ENCODE assay signal across 33 cellular contexts in genomic region chrX:10794203-10794630, GRCh38.
DNase-seq lines count a peak whose midpoint lies in the region; ATAC-seq and TF ChIP-seq lines count a peak whose summit lies in the region.
"Had no signal": no experiment of that assay in that cellular context is flagged by ENCODE, and none has a peak within 500 bp of the region (broad histone marks: within the 10 kb centered on the region; RNA-seq: fewer than 3 reads in every experiment).

No MANE protein-coding gene starts in this region.

- no peak overlapping the region for H3K56ac ChIP-seq in mesendoderm (ENCODE audit: low read length)

- H2BK120ac ChIP-seq in mesendoderm (ENCODE audit: low read depth, low read length): no peak overlapping the region

- H2BK5ac ChIP-seq in mesendoderm (ENCODE audit: low read length): no peak overlapping the region

- H3K27ac ChIP-seq in mesendoderm (ENCODE audit: low read depth, low read length): no peak overlapping the region
- H3K27ac ChIP-seq: parathyroid adenoma, PC-9, tibial nerve had no signal

- H3K27me3 ChIP-seq in Caco-2 (replicated peaks; ENCODE audit: control insufficient read depth, insufficient read depth, low read length): no peaks in the 10 kb centered on the region
- no peaks in the 10 kb centered on the region for H3K27me3 ChIP-seq in mesendoderm (ENCODE audit: insufficient read depth, low read length, poor library complexity)
- H3K27me3 ChIP-seq: esophagus squamous epithelium, gastroesophageal sphincter had no signal

- H3K18ac ChIP-seq in mesendoderm (ENCODE audit: low read length): no peak overlapping the region

- TF ChIP-seq CTCF in Caco-2 (IDR thresholded peaks at IDR 0.05; ENCODE audit: insufficient read depth in 1 of 2, low read depth in 1 of 2, low read length in 1 of 2, severe bottlenecking in 1 of 2, unreplicated experiment in 1 of 2) (no peak), nephron (IDR thresholded peaks at IDR 0.05; ENCODE audit: unreplicated experiment in 3 of 3) (no peak)

- no peak overlapping the region for H2AK5ac ChIP-seq in mesendoderm (ENCODE audit: low read length)

- no TSS peak for BruUV-seq in Caco-2 (replicated peaks; lab: Mats Ljungman, UMichigan)

- no peak overlapping the region for H4K8ac ChIP-seq in mesendoderm (ENCODE audit: low read depth, low read length)

- H3K23ac ChIP-seq in mesendoderm (ENCODE audit: low read length): no peak overlapping the region

- peaks cover 20% of the 10 kb centered on the region for H3K4me1 Mint-ChIP-seq in Caco-2 (ENCODE audit: low read depth, unreplicated experiment)
- peaks cover 26% of the 10 kb centered on the region for H3K4me1 Mint-ChIP-seq in nephron
- H3K4me1 Mint-ChIP-seq: activated CD4-positive, alpha-beta memory T cell treated with anti-CD3 and anti-CD28 coated beads, Interleukin-2, amount 10 ng/mL, durations not matched to agents 7 days and 5 days; CD4-positive, CD25-positive, alpha-beta regulatory T cell; central memory CD8-positive, alpha-beta T cell; endodermal cell; IgD-negative memory B cell; memory B cell; stimulated activated effector memory CD8-positive, alpha-beta T cell treated with anti-CD3 and anti-CD28 coated beads, Interleukin-12 subunit alpha, Interleukin-12 subunit beta, amount 100 ng/mL, for 72 hours had no signal

- no peak overlapping the region for H2BK15ac ChIP-seq in mesendoderm (replicated peaks; ENCODE audit: low read depth)

- H3K27me3 Mint-ChIP-seq in Caco-2 (ENCODE audit: insufficient read depth, unreplicated experiment) (no peaks in the 10 kb centered on the region), nephron (ENCODE audit: low read depth) (peaks cover 3% of the 10 kb centered on the region)
- H3K27me3 Mint-ChIP-seq: activated CD4-positive, alpha-beta memory T cell treated with anti-CD3 and anti-CD28 coated beads, Interleukin-2, amount 10 ng/mL, durations not matched to agents 7 days and 5 days; CD4-positive, CD25-positive, alpha-beta regulatory T cell; central memory CD8-positive, alpha-beta T cell had no signal

- intact Hi-C loops in Caco-2 (cut with micrococcal nuclease; ENCODE audit: unreplicated experiment): loop anchor here (2.0 kb wide), 1 partner anchor 23 kb away; no protein-coding TSS in a partner anchor

- H3K27ac Mint-ChIP-seq in Caco-2 (ENCODE audit: unreplicated experiment): peak overlapping the region; percentile 3
- peak overlapping the region; percentile 3 to 81 (median 28) for H3K27ac Mint-ChIP-seq in nephron
- H3K27ac Mint-ChIP-seq: activated CD4-positive, alpha-beta memory T cell treated with anti-CD3 and anti-CD28 coated beads, Interleukin-2, amount 10 ng/mL, durations not matched to agents 7 days and 5 days; activated T-helper 1 cell treated with anti-CD3 and anti-CD28 coated beads, Interleukin-12 subunit alpha, Interleukin-12 subunit beta, Interleukin-2, Interleukin-4 antibody, amounts not matched to agents 30 ng/mL and 10 ng/mL and 1 ng/mL, durations not matched to agents 14 hours and 24 hours and 36 hours; CD4-positive, CD25-positive, alpha-beta regulatory T cell; endodermal cell; memory B cell; stimulated activated effector memory CD8-positive, alpha-beta T cell treated with anti-CD3 and anti-CD28 coated beads, Interleukin-12 subunit alpha, Interleukin-12 subunit beta, amount 100 ng/mL, for 72 hours had no signal

- no peak overlapping the region for H3K4me2 ChIP-seq in mesendoderm (ENCODE audit: low read length)
- H3K4me2 ChIP-seq: PC-9 had no signal

- CTCF ChIA-PET in Caco-2 (lab: Charles Lee): no interaction called here

- no peaks in the 10 kb centered on the region for H3K79me2 ChIP-seq in mesendoderm (ENCODE audit: control insufficient read depth, insufficient read depth, low read length)
- H3K79me2 ChIP-seq: parathyroid adenoma had no signal

- no peak overlapping the region for H4K5ac ChIP-seq in mesendoderm (ENCODE audit: low read length)

- no peaks in the 10 kb centered on the region for H3K36me3 ChIP-seq in Caco-2 (ENCODE audit: control insufficient read depth, insufficient read depth, low read length)
- H3K36me3 ChIP-seq in mesendoderm (ENCODE audit: control insufficient read depth, insufficient read depth, low read length): no peaks in the 10 kb centered on the region
- H3K36me3 ChIP-seq: esophagus squamous epithelium, gastroesophageal sphincter, tibial nerve had no signal

- no peak overlapping the region for H3K4ac ChIP-seq in mesendoderm (ENCODE audit: low read depth, low read length)

- WGBS in mesendoderm (ENCODE audit: extremely low coverage, insufficient coverage, low lambda C conversion rate): no CpG with 5 or more reads among the region's 1 CpG

- H3K4me1 ChIP-seq in Caco-2 (peaks cover 4% of the 10 kb centered on the region; the same call in 1 of the 2 replicates), mesendoderm (ENCODE audit: control insufficient read depth, low read depth, low read length) (no peaks in the 10 kb centered on the region)
- H3K4me1 ChIP-seq: tibial nerve had no signal

- no peak for DNase-seq in Caco-2
- DNase-seq in M059J (ENCODE audit: low read depth): peak; percentile 21
- DNase-seq in mesendoderm: no peak
- DNase-seq in NCI-H2081 treated with DMSO at 0.1 percent for 48 hours (lab: John Stamatoyannopoulos, UW): no peak
- no peak for DNase-seq in NCI-H2107 treated with DMSO at 0.1 percent for 48 hours (lab: John Stamatoyannopoulos, UW; ENCODE audit: unreplicated experiment)
- DNase-seq: activated CD4-positive, alpha-beta memory T cell treated with anti-CD3 and anti-CD28 coated beads, Interleukin-2, amount 10 ng/mL, durations not matched to agents 7 days and 5 days; activated CD4-positive, alpha-beta T cell treated with anti-CD3 and anti-CD28 coated beads for 1 hour; activated CD8-positive, alpha-beta memory T cell treated with anti-CD3 and anti-CD28 coated beads, Interleukin-2, amount 50 U/mL, for 4 hours; activated naive CD4-positive, alpha-beta T cell treated with Interleukin-2 at 50 U/mL for 16 hours; CD4-positive, CD25-positive, alpha-beta regulatory T cell; DND-41; endodermal cell; esophagus squamous epithelium; left cardiac atrium; NCI-H1105 treated with DMSO at 0.1 percent for 48 hours; NCI-H187 treated with DMSO at 0.1 percent for 48 hours; NCI-H524 treated with DMSO at 0.1 percent for 48 hours; PC-9; SHP77; stimulated activated CD4-positive, alpha-beta T cell treated with anti-CD3 and anti-CD28 coated beads, Interleukin-15, amount 100 ng/mL, for 24 hours; T-helper 2 cell had no signal

- POLR2A ChIA-PET in Caco-2 (lab: Charles Lee): no interaction called here

- ATAC-seq in esophagus mucosa (peak; percentile 66), HG03097 (IDR thresholded peaks at IDR 0.05; ENCODE audit: low FRiP score, unreplicated experiment) (no peak)
- ATAC-seq: gastroesophageal sphincter; left cardiac atrium; sciatic nerve; stimulated activated effector memory CD8-positive, alpha-beta T cell treated with anti-CD3 and anti-CD28 coated beads, Interleukin-12 subunit alpha, Interleukin-12 subunit beta, amount 100 ng/mL, for 72 hours had no signal

- H3K9me3 Mint-ChIP-seq in Caco-2 (ENCODE audit: unreplicated experiment) (no peaks in the 10 kb centered on the region), nephron (peaks cover 13% of the 10 kb centered on the region)
- H3K9me3 Mint-ChIP-seq: activated CD4-positive, alpha-beta memory T cell treated with anti-CD3 and anti-CD28 coated beads, Interleukin-2, amount 10 ng/mL, durations not matched to agents 7 days and 5 days; activated T-helper 1 cell treated with anti-CD3 and anti-CD28 coated beads, Interleukin-12 subunit alpha, Interleukin-12 subunit beta, Interleukin-2, Interleukin-4 antibody, amounts not matched to agents 30 ng/mL and 10 ng/mL and 1 ng/mL, durations not matched to agents 14 hours and 24 hours and 36 hours; memory B cell had no signal

- H3K9me3 ChIP-seq in Caco-2: no peaks in the 10 kb centered on the region
- H3K9me3 ChIP-seq: esophagus squamous epithelium, gastroesophageal sphincter, tibial nerve had no signal

- no peak overlapping the region for H3K9ac ChIP-seq in mesendoderm (ENCODE audit: low read length)
- H3K9ac ChIP-seq: parathyroid adenoma had no signal

- no peaks in the 10 kb centered on the region for H3K79me1 ChIP-seq in mesendoderm (ENCODE audit: low read length)

- H3K4me3 Mint-ChIP-seq in Caco-2 (ENCODE audit: unreplicated experiment): no peak overlapping the region
- H3K4me3 Mint-ChIP-seq in nephron: no peak overlapping the region
- H3K4me3 Mint-ChIP-seq: activated CD4-positive, alpha-beta memory T cell treated with anti-CD3 and anti-CD28 coated beads, Interleukin-2, amount 10 ng/mL, durations not matched to agents 7 days and 5 days; activated T-helper 1 cell treated with anti-CD3 and anti-CD28 coated beads, Interleukin-12 subunit alpha, Interleukin-12 subunit beta, Interleukin-2, Interleukin-4 antibody, amounts not matched to agents 30 ng/mL and 10 ng/mL and 1 ng/mL, durations not matched to agents 14 hours and 24 hours and 36 hours; CD4-positive, CD25-positive, alpha-beta regulatory T cell; central memory CD8-positive, alpha-beta T cell; endodermal cell; IgD-negative memory B cell; memory B cell; stimulated activated effector memory CD8-positive, alpha-beta T cell treated with anti-CD3 and anti-CD28 coated beads, Interleukin-12 subunit alpha, Interleukin-12 subunit beta, amount 100 ng/mL, for 72 hours had no signal

- H3K36me3 Mint-ChIP-seq in Caco-2 (ENCODE audit: insufficient read depth, unreplicated experiment): peaks cover 12% of the 10 kb centered on the region
- no peaks in the 10 kb centered on the region for H3K36me3 Mint-ChIP-seq in nephron (ENCODE audit: low read depth)
- H3K36me3 Mint-ChIP-seq: CD4-positive, CD25-positive, alpha-beta regulatory T cell; memory B cell; stimulated activated effector memory CD8-positive, alpha-beta T cell treated with anti-CD3 and anti-CD28 coated beads, Interleukin-12 subunit alpha, Interleukin-12 subunit beta, amount 100 ng/mL, for 72 hours had no signal

- H3K4me3 ChIP-seq in Caco-2 (ENCODE audit: low read depth, low read length) (no peak overlapping the region), mesendoderm (ENCODE audit: low read length) (no peak overlapping the region)
- H3K4me3 ChIP-seq: esophagus squamous epithelium, gastroesophageal sphincter, PC-9, tibial nerve had no signal
